In genomic region chr4:47824844-47825243, GRCh38 we compare ENCODE assay signal across 17 cellular contexts. TPM values are rescaled to one million over a fixed set of nuclear protein-coding genes. Genes with fewer than 3 reads are reported as not detected.
A peak's percentile ranks its signal among the peaks of the same experiment; 100 is the strongest.
DNase-seq lines count a peak whose midpoint lies in the region; ATAC-seq and TF ChIP-seq lines count a peak whose summit lies in the region.
"Had no signal": no experiment of that assay in that cellular context is flagged by ENCODE, and none has a peak within 500 bp of the region (broad histone marks: within the 10 kb centered on the region; RNA-seq: fewer than 3 reads in every experiment).

No MANE protein-coding gene starts in this region.

- peaks cover 3% of the 10 kb centered on the region for H3F3A ChIP-seq in neural progenitor cell (ENCODE audit: low read depth)

- H3K79me2 ChIP-seq in neural progenitor cell (ENCODE audit: low read depth): no peaks in the 10 kb centered on the region

- peaks cover 11% of the 10 kb centered on the region for H3K4me1 ChIP-seq in neural progenitor cell
- H3K4me1 ChIP-seq: right lobe of liver, SJSA1 had no signal

- H3K4me3 ChIP-seq in WERI-Rb-1 (ENCODE audit: low read depth, low read length) (peak overlapping the region; percentile 5), neural progenitor cell (no peak overlapping the region)
- H3K4me3 ChIP-seq: right lobe of liver, SJSA1 had no signal

- H3K27me3 Mint-ChIP-seq in neural progenitor cell (ENCODE audit: insufficient read depth, low read depth): peaks cover 2% of the 10 kb centered on the region
- H3K27me3 Mint-ChIP-seq in stimulated activated memory B cell treated with anti-CD40 and anti-IgM and Interleukin-4, amounts not matched to agents 10 μg/mL and 1 μg/mL and 100 μg/mL, for 72 hours: no peaks in the 10 kb centered on the region

- H3K36me3 ChIP-seq in WERI-Rb-1 (no peaks in the 10 kb centered on the region), neural progenitor cell (no peaks in the 10 kb centered on the region)
- H3K36me3 ChIP-seq: right lobe of liver, SJSA1 had no signal

- H3K4me2 ChIP-seq in neural progenitor cell: peak overlapping the region; percentile 42

- no peak for TF ChIP-seq POLR2A in GM18505 (IDR thresholded peaks at IDR 0.05; ENCODE audit: borderline replicate concordance, extremely low read depth, insufficient read depth, insufficient read length)

- H3K27me3 ChIP-seq in WERI-Rb-1 (ENCODE audit: insufficient read depth, low read depth, severe bottlenecking): no peaks in the 10 kb centered on the region
- H3K27me3 ChIP-seq in neural progenitor cell: no peaks in the 10 kb centered on the region
- H3K27me3 ChIP-seq: right lobe of liver, SJSA1 had no signal

- no peaks in the 10 kb centered on the region for H3K9me3 Mint-ChIP-seq in neural progenitor cell
- H3K9me3 Mint-ChIP-seq in stimulated activated memory B cell treated with anti-CD40 and anti-IgM and Interleukin-4, amounts not matched to agents 10 μg/mL and 1 μg/mL and 100 μg/mL, for 72 hours: no peaks in the 10 kb centered on the region
- H3K9me3 Mint-ChIP-seq: activated naive CD4-positive, alpha-beta T cell treated with anti-CD3 and anti-CD28 coated beads for 36 hours; CD8-positive, alpha-beta memory T cell; effector memory CD8-positive, alpha-beta T cell; naive B cell had no signal

- no peaks in the 10 kb centered on the region for H3K36me3 Mint-ChIP-seq in neural progenitor cell
- H3K36me3 Mint-ChIP-seq in stimulated activated memory B cell treated with anti-CD40 and anti-IgM and Interleukin-4, amounts not matched to agents 10 μg/mL and 1 μg/mL and 100 μg/mL, for 72 hours: no peaks in the 10 kb centered on the region
- H3K36me3 Mint-ChIP-seq: CD8-positive, alpha-beta memory T cell; naive B cell had no signal

- TF ChIP-seq CTCF in WERI-Rb-1 (IDR thresholded peaks at IDR 0.05; ENCODE audit: low read depth, low read length): no peak
- no peak for TF ChIP-seq CTCF in neural progenitor cell (IDR thresholded peaks at IDR 0.05)

- no peak overlapping the region for H3K4me3 Mint-ChIP-seq in neural progenitor cell
- H3K4me3 Mint-ChIP-seq in stimulated activated memory B cell treated with anti-CD40 and anti-IgM and Interleukin-4, amounts not matched to agents 10 μg/mL and 1 μg/mL and 100 μg/mL, for 72 hours: no peak overlapping the region
- H3K4me3 Mint-ChIP-seq: activated naive CD4-positive, alpha-beta T cell treated with anti-CD3 and anti-CD28 coated beads for 36 hours; CD8-positive, alpha-beta memory T cell; effector memory CD8-positive, alpha-beta T cell; naive B cell had no signal

- ATAC-seq in GM18505 (IDR thresholded peaks at IDR 0.05; ENCODE audit: unreplicated experiment): peak; percentile 68
- peak; percentile 73 for ATAC-seq in HG02852 (IDR thresholded peaks at IDR 0.05; ENCODE audit: unreplicated experiment)
- no peak for ATAC-seq in GM19035 (IDR thresholded peaks at IDR 0.05; ENCODE audit: unreplicated experiment)
- ATAC-seq in stimulated activated memory B cell treated with anti-CD40 and anti-IgM and Interleukin-4, amounts not matched to agents 10 μg/mL and 1 μg/mL and 100 μg/mL, for 72 hours: no peak
- ATAC-seq: effector memory CD8-positive, alpha-beta T cell; right lobe of liver had no signal

- DNase-seq in WERI-Rb-1: peak; percentile 91
- DNase-seq in neural progenitor cell (ENCODE audit: low spot score): peak; percentile 23
- no peak for DNase-seq in COLO829 (ENCODE audit: low spot score)
- no peak for DNase-seq in DMS 273 (lab: John Stamatoyannopoulos, UW; ENCODE audit: unreplicated experiment)
- DNase-seq: activated naive CD4-positive, alpha-beta T cell treated with anti-CD3 and anti-CD28 coated beads for 36 hours; CD8-positive, alpha-beta memory T cell; effector memory CD8-positive, alpha-beta T cell; foreskin melanocyte; MV-4-11; naive B cell; NK-92 treated with Interleukin-12 subunit alpha and Interleukin-12 subunit beta, amount 100 ng/mL, for 24 hours; right lobe of liver had no signal

- H3K9ac ChIP-seq in neural progenitor cell: no peak overlapping the region

- H2AFZ ChIP-seq in neural progenitor cell (replicated peaks): peak overlapping the region; percentile 85

- H3K9me3 ChIP-seq in WERI-Rb-1 (ENCODE audit: severe bottlenecking) (no peaks in the 10 kb centered on the region), neural progenitor cell (ENCODE audit: low read depth) (no peaks in the 10 kb centered on the region)
- H3K9me3 ChIP-seq: right lobe of liver, SJSA1 had no signal

- H3K27ac ChIP-seq in WERI-Rb-1 (peak overlapping the region; percentile 96), neural progenitor cell (no peak overlapping the region)
- H3K27ac ChIP-seq: right lobe of liver, SJSA1 had no signal

- peak overlapping the region; percentile 82 for H3K27ac Mint-ChIP-seq in neural progenitor cell
- H3K27ac Mint-ChIP-seq in stimulated activated memory B cell treated with anti-CD40 and anti-IgM and Interleukin-4, amounts not matched to agents 10 μg/mL and 1 μg/mL and 100 μg/mL, for 72 hours: no peak overlapping the region
- H3K27ac Mint-ChIP-seq: activated naive CD4-positive, alpha-beta T cell treated with anti-CD3 and anti-CD28 coated beads for 36 hours; CD8-positive, alpha-beta memory T cell; effector memory CD8-positive, alpha-beta T cell had no signal

- H3K4me1 Mint-ChIP-seq in neural progenitor cell: peaks cover 25% of the 10 kb centered on the region
- no peaks in the 10 kb centered on the region for H3K4me1 Mint-ChIP-seq in stimulated activated memory B cell treated with anti-CD40 and anti-IgM and Interleukin-4, amounts not matched to agents 10 μg/mL and 1 μg/mL and 100 μg/mL, for 72 hours
- H3K4me1 Mint-ChIP-seq: naive B cell had no signal

- H4K20me1 ChIP-seq in neural progenitor cell (ENCODE audit: low read depth): no peaks in the 10 kb centered on the region

RNA-seq across cellular contexts. Expression of gene CORIN, which starts 13.0 kb away (rescaled TPM):
- total RNA-seq in neural progenitor cell (ENCODE audit: low replicate concordance): 0.12 TPM in 1 of 2 replicates, not detected in the other
- total RNA-seq: SJSA1 had no signal

Comparison
In these comparisons a context has a peak if more than half of its experiments do, and no peak if none do; other contexts are left out.
1. ATAC-seq: peak in GM18505 (single experiment) and HG02852 (single experiment); none in GM19035 (single experiment) and stimulated activated memory B cell treated with anti-CD40 and anti-IgM and Interleukin-4, amounts not matched to agents 10 μg/mL and 1 μg/mL and 100 μg/mL, for 72 hours (single experiment).
2. DNase-seq: peak in WERI-Rb-1 (single experiment) and neural progenitor cell (single experiment); none in COLO829 (single experiment) and DMS 273 (single experiment).